Comparison of ENCODE assay signal across 8 cellular contexts in the genomic region with DNA sequence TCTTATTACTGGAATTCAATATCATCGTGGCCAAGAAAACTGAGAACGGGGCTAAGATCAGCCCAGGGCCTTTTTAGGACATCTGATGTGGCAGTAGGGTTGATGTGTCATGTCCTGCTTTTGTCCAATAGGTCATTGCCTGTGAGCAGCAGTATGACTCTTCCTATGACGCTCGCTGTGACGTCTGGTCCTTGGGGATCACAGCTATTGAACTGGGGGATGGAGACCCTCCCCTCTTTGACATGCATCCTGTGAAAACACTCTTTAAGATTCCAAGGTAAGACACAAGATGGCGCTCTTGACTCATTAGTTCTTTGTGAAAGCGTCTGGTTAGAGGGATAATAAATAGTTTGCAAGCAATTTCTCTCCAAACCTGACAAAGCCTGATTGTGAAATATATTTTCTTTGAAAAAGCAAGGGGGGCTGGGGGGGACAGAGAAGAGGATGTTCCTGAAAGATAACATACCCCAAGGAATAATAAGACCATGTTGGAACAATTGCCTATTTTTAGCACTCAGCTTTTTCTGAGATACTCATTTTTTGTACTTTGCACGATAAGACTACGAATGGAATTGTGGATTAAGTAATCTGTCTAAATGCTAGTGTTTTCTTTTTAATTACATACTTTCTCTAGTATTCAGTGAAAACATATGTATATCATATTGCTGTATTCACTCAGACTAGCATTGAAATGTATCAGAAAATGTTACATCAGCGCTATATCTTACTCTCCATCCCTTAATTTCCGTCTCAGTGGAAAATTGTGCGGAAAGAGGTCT. TPM values are rescaled to one million over a fixed set of nuclear protein-coding genes. Genes with fewer than 3 reads are reported as not detected.
DNase-seq lines count a peak whose midpoint lies in the region; ATAC-seq and TF ChIP-seq lines count a peak whose summit lies in the region.

No MANE protein-coding gene starts in this region.

- TF ChIP-seq CTCF in HFF-Myc (IDR thresholded peaks at IDR 0.05; ENCODE audit: low read depth, low read length, missing control alignments) = peak; percentile 46

- H3K4me3 ChIP-seq in HFF-Myc (replicated peaks; ENCODE audit: low read depth, low read length) = no peak overlapping the region

- H3K9me3 Mint-ChIP-seq in activated CD8-positive, alpha-beta memory T cell treated with anti-CD3 and anti-CD28 coated beads, Interleukin-2, amount 10 ng/mL, durations not matched to agents 7 days and 5 days (ENCODE audit: low read depth) = no peaks in the 10 kb centered on the region

- no peak overlapping the region for H3K27ac Mint-ChIP-seq in activated CD8-positive, alpha-beta memory T cell treated with anti-CD3 and anti-CD28 coated beads, Interleukin-2, amount 10 ng/mL, durations not matched to agents 7 days and 5 days

- peak; percentile 39 for ATAC-seq in left colon
- no peak for ATAC-seq in activated CD8-positive, alpha-beta memory T cell treated with anti-CD3 and anti-CD28 coated beads, Interleukin-2, amount 10 ng/mL, durations not matched to agents 7 days and 5 days
- ATAC-seq in GM19351 (IDR thresholded peaks at IDR 0.05; ENCODE audit: unreplicated experiment) = no peak

- H3K36me3 Mint-ChIP-seq in activated CD8-positive, alpha-beta memory T cell treated with anti-CD3 and anti-CD28 coated beads, Interleukin-2, amount 10 ng/mL, durations not matched to agents 7 days and 5 days = no peaks in the 10 kb centered on the region

- no peak overlapping the region for H3K4me3 Mint-ChIP-seq in activated CD8-positive, alpha-beta memory T cell treated with anti-CD3 and anti-CD28 coated beads, Interleukin-2, amount 10 ng/mL, durations not matched to agents 7 days and 5 days

- intact Hi-C loops in left colon (cut with DNase I, micrococcal nuclease) = no loop called here

- H3K27me3 Mint-ChIP-seq in activated CD8-positive, alpha-beta memory T cell treated with anti-CD3 and anti-CD28 coated beads, Interleukin-2, amount 10 ng/mL, durations not matched to agents 7 days and 5 days = peaks cover 30% of the 10 kb centered on the region

- CTCF ChIA-PET in activated CD8-positive, alpha-beta memory T cell treated with anti-CD3 and anti-CD28 coated beads, Interleukin-2, amount 10 ng/mL, durations not matched to agents 7 days and 5 days (lab: Charles Lee) = interaction anchor here (1.0 kb wide), 1 partner anchor 89 kb away, joined by 3 read pairs; no protein-coding TSS in a partner anchor

- H3K4me1 Mint-ChIP-seq in activated CD8-positive, alpha-beta memory T cell treated with anti-CD3 and anti-CD28 coated beads, Interleukin-2, amount 10 ng/mL, durations not matched to agents 7 days and 5 days = no peaks in the 10 kb centered on the region

- peak; percentile 87 for DNase-seq in DMS53 (lab: John Stamatoyannopoulos, UW)
- DNase-seq in HFF-Myc (ENCODE audit: extremely low read depth, low read depth) = peak; percentile 49
- DNase-seq in NCI-H510A treated with DMSO at 0.1 percent for 48 hours (lab: John Stamatoyannopoulos, UW) = peak; percentile 96
- DNase-seq in astrocyte of the hippocampus (ENCODE audit: low read depth, low spot score) = peak; percentile 75
- no peak for DNase-seq in left colon
- no peak for DNase-seq in activated CD8-positive, alpha-beta memory T cell treated with anti-CD3 and anti-CD28 coated beads, Interleukin-2, amount 10 ng/mL, durations not matched to agents 7 days and 5 days
- DNase-seq in cerebellar nuclear complex (lab: John Stamatoyannopoulos, UW) = no peak

RNA-seq across cellular contexts. Expression of gene MYO3B, which starts 58.1 kb away (rescaled TPM):
- total RNA-seq in left colon = under 1 TPM in 1 of 2 donors, not detected in 1; 0.09 TPM
- total RNA-seq in activated CD8-positive, alpha-beta memory T cell treated with anti-CD3 and anti-CD28 coated beads, Interleukin-2, amount 10 ng/mL, durations not matched to agents 7 days and 5 days = under 1 TPM; 0.23 to 0.38 TPM

Comparison
In these comparisons a context has a peak if more than half of its experiments do, and no peak if none do; other contexts are left out.
1. DNase-seq: peak in DMS53 (single experiment), HFF-Myc (single experiment), NCI-H510A treated with DMSO at 0.1 percent for 48 hours (single experiment) and astrocyte of the hippocampus (single experiment); none in left colon (0 of 2), activated CD8-positive, alpha-beta memory T cell treated with anti-CD3 and anti-CD28 coated beads, Interleukin-2, amount 10 ng/mL, durations not matched to agents 7 days and 5 days (single experiment) and cerebellar nuclear complex (0 of 2).